Comparison of ENCODE assay signal across 12 cellular contexts in genomic region chr5:141880961-141881801, GRCh38. TPM values are rescaled to one million over a fixed set of nuclear protein-coding genes. Genes with fewer than 3 reads are reported as not detected.
DNase-seq lines count a peak whose midpoint lies in the region; FAIRE-seq and TF ChIP-seq lines count a peak whose summit lies in the region.
"Had no signal": no experiment of that assay in that cellular context is flagged by ENCODE, and none has a peak within 500 bp of the region (broad histone marks: within the 10 kb centered on the region; RNA-seq: fewer than 3 reads in every experiment).

No MANE protein-coding gene starts in this region.

- no peak for TF ChIP-seq EP300 in H1 (IDR thresholded peaks at IDR 0.05; ENCODE audit: borderline replicate concordance in 1 of 2, low read depth in 2 of 2, low read length in 2 of 2)

- TF ChIP-seq POLR2A in breast epithelium (IDR thresholded peaks at IDR 0.05) (no peak), H1 (IDR thresholded peaks at IDR 0.05; ENCODE audit: control extremely low read depth in 1 of 2, low read depth in 2 of 2, low read length in 2 of 2) (no peak)

- peak overlapping the region; percentile 62 for H2BK15ac ChIP-seq in H1 (ENCODE audit: low read length)

- H3K9ac ChIP-seq in mammary epithelial cell (ENCODE audit: insufficient read depth, low read length) (no peak overlapping the region), H1 (replicated peaks in 1 of 4; ENCODE audit: extremely low read depth in 1 of 4, low read depth in 3 of 4, low read length in 3 of 4) (no peak overlapping the region; a peak in 1 of 7 replicates)

- CTCF ChIA-PET in mammary epithelial cell (lab: Charles Lee; ENCODE audit: low non-redundant PET) (interaction anchor here (0.7 kb wide), 1 partner anchor 183 kb away, joined by 3 read pairs; no protein-coding TSS in a partner anchor), H1 (lab: Charles Lee; ENCODE audit: partially characterized antibody) (interaction anchor here (0.7 to 10.7 kb wide), 37 partner anchors 10 to 317 kb away, joined by 3 to 273 read pairs (median 5); partner anchors contain the start of genes PCDH12 and RNF14)

- no peaks in the 10 kb centered on the region for H3K9me3 ChIP-seq in mammary epithelial cell (replicated peaks; ENCODE audit: insufficient read depth, low read length)
- no peaks in the 10 kb centered on the region for H3K9me3 ChIP-seq in breast epithelium
- H3K9me3 ChIP-seq in H1 (ENCODE audit: insufficient read depth in 2 of 2, low read depth in 1 of 2, low read length in 1 of 2) = no peaks in the 10 kb centered on the region
- no peaks in the 10 kb centered on the region for H3K9me3 ChIP-seq in mesodermal cell (ENCODE audit: control insufficient read depth, low read length)
- H3K9me3 ChIP-seq: adrenal gland, vagina had no signal

- H3K4me3 ChIP-seq in mammary epithelial cell (replicated peaks in 1 of 3; ENCODE audit: insufficient read depth in 1 of 3, low read depth in 2 of 3, low read length in 3 of 3) (no peak overlapping the region), breast epithelium (no peak overlapping the region), H1 (ENCODE audit: extremely low read depth in 1 of 4, insufficient read depth in 2 of 4, low read depth in 3 of 4, low read length in 4 of 4) (peak overlapping the region in 1 of 4 experiments; percentile 62; a peak in 2 of 8 replicates), mesodermal cell (ENCODE audit: extremely low read depth, insufficient read depth, low read length, poor library complexity, severe bottlenecking) (no peak overlapping the region)
- H3K4me3 ChIP-seq: adrenal gland, vagina had no signal

- DNase-seq in mammary epithelial cell = peak; percentile 48
- DNase-seq in breast epithelium (ENCODE audit: low spot score in 2 of 2) = no peak
- peak in 1 of 2 experiments; percentile 43 for DNase-seq in H1 (ENCODE audit: low read depth in 1 of 2, low spot score in 2 of 2)
- DNase-seq in ureter (ENCODE audit: low spot score) = peak; percentile 24
- DNase-seq in RCC 7860 (ENCODE audit: low spot score) = no peak
- DNase-seq in NCI-H69 (lab: John Stamatoyannopoulos, UW) = no peak
- no peak for DNase-seq in SIG-M5 (lab: John Stamatoyannopoulos, UW)
- DNase-seq: activated CD8-positive, alpha-beta memory T cell treated with anti-CD3 and anti-CD28 coated beads for 24 hours; adrenal gland; NCI-H510A treated with DMSO at 0.1 percent for 48 hours had no signal

- H4K5ac ChIP-seq in H1 (ENCODE audit: insufficient read length, low read depth, low read length) = no peak overlapping the region

- in situ Hi-C loops in mammary epithelial cell (cut with MboI; ENCODE audit: low sequenced_read_pairs in 2 of 2) = loop anchor here (5.0 kb wide), 3 partner anchors 76 to 189 kb away; partner anchors contain the start of gene PCDH12 (in 1 of the 2)

- POLR2A ChIA-PET in H1 (lab: Charles Lee; ENCODE audit: partially characterized antibody) = interaction anchor here (0.6 to 11.2 kb wide), 21 partner anchors 11 to 205 kb away, joined by 3 to 173 read pairs (median 8); no protein-coding TSS in a partner anchor

- H2BK20ac ChIP-seq in H1 (ENCODE audit: low read length) = peak overlapping the region; percentile 95

- no peak overlapping the region for H3K14ac ChIP-seq in H1 (ENCODE audit: insufficient read length)

- peak overlapping the region; percentile 46; the same call in 1 of the 2 replicates for H2BK5ac ChIP-seq in H1 (ENCODE audit: low read depth, low read length)

- H3K56ac ChIP-seq in H1 (replicated peaks; ENCODE audit: insufficient read length, low read depth, low read length) = no peak overlapping the region

- peak overlapping the region; percentile 70 for H4K91ac ChIP-seq in H1 (replicated peaks; ENCODE audit: insufficient read length, low read length)

- H4K20me1 ChIP-seq in mammary epithelial cell (ENCODE audit: insufficient read depth, low read length) (no peaks in the 10 kb centered on the region), H1 (replicated peaks in 1 of 2; ENCODE audit: control insufficient read depth in 1 of 2, insufficient read depth in 2 of 2, low read length in 2 of 2) (peaks cover 3 to 9% of the 10 kb centered on the region in 2 experiments)

- H3K27ac ChIP-seq in mammary epithelial cell (ENCODE audit: insufficient read depth, low read depth, low read length) = no peak overlapping the region
- H3K27ac ChIP-seq in breast epithelium = peak overlapping the region in 1 of 2 donors; percentile 71
- no peak overlapping the region for H3K27ac ChIP-seq in H1 (ENCODE audit: low read depth, low read length)
- H3K27ac ChIP-seq in mesodermal cell (ENCODE audit: low read depth, low read length, severe bottlenecking) = peak overlapping the region; percentile 95
- H3K27ac ChIP-seq: vagina had no signal

- peaks cover 12% of the 10 kb centered on the region for H3K27me3 ChIP-seq in mammary epithelial cell (ENCODE audit: insufficient read depth, low read length)
- H3K27me3 ChIP-seq in breast epithelium = peaks cover 5 to 18% of the 10 kb centered on the region in 2 donors
- H3K27me3 ChIP-seq in H1 (replicated peaks in 1 of 4; ENCODE audit: control insufficient read depth in 3 of 4, extremely low read depth in 1 of 4, insufficient read depth in 3 of 4, low read length in 3 of 4) = peaks cover 0 to 4% (median 0%) of the 10 kb centered on the region in 4 experiments; a peak in 1 of 7 replicates

- H4K8ac ChIP-seq in H1 (ENCODE audit: extremely low read depth, insufficient read depth, low read length) = no peak overlapping the region

- no peak overlapping the region for H3K4me2 ChIP-seq in mammary epithelial cell (ENCODE audit: insufficient read depth, low read depth, low read length)
- H3K4me2 ChIP-seq in H1 (ENCODE audit: insufficient read depth in 1 of 2, low read depth in 2 of 2, low read length in 2 of 2) = peak overlapping the region; percentile 72 to 81

- TF ChIP-seq CTCF in mammary epithelial cell (conservative IDR thresholded peaks at IDR 0.05 in 1 of 2, IDR thresholded peaks at IDR 0.05 in 1 of 2; ENCODE audit: extremely low read depth in 1 of 2, insufficient read depth in 1 of 2, low read depth in 1 of 2, low read length in 2 of 2) (no peak), breast epithelium (IDR thresholded peaks at IDR 0.05) (no peak), H1 (IDR thresholded peaks at IDR 0.05; ENCODE audit: control extremely low read depth in 1 of 3, insufficient read depth in 1 of 3, low read depth in 1 of 3, low read length in 3 of 3) (no peak)

- no peak overlapping the region for H2BK120ac ChIP-seq in H1 (replicated peaks; ENCODE audit: low read depth, low read length)

- H2AFZ ChIP-seq in mammary epithelial cell (ENCODE audit: low read depth, low read length) (no peak overlapping the region), H1 (ENCODE audit: low read length) (no peak overlapping the region)

- H3K4ac ChIP-seq in H1 (replicated peaks; ENCODE audit: insufficient read length, low read depth, low read length) = peak overlapping the region; percentile 3

- H3K23ac ChIP-seq in H1 (ENCODE audit: insufficient read length) = no peak overlapping the region

- intact Hi-C loops in mammary epithelial cell (cut with micrococcal nuclease) = no loop called here
- intact Hi-C loops in breast epithelium (cut with DNase I; ENCODE audit: low total_unique reads) = no loop called here

- WGBS in mammary epithelial cell (ENCODE audit: low coverage, missing lambda C conversion rate) = 64% methylated on average over 8 of the region's 8 CpGs
- WGBS in H1 (ENCODE audit: extremely low coverage in 1 of 2, insufficient coverage in 1 of 2, insufficient read length in 1 of 2, insufficient replicate concordance in 2 of 2, low coverage in 1 of 2, low lambda C conversion rate in 2 of 2, missing lambda C conversion rate in 1 of 2), 2 experiments = 69% methylated on average over 8 of the region's 8 CpGs; no CpG with 5 or more reads in 1 of the 2 experiments
- 53 to 61% methylated on average over 7 to 8 of the region's 8 CpGs for WGBS in mesodermal cell (ENCODE audit: insufficient coverage in 2 of 2), 2 experiments

- peak overlapping the region; percentile 63; the same call in 1 of the 2 replicates for H2BK12ac ChIP-seq in H1 (ENCODE audit: low read depth, low read length)

- no TSS peak for BruUV-seq in mammary epithelial cell (replicated peaks; lab: Mats Ljungman, UMichigan)

- FAIRE-seq in H1 (lab: Jason Lieb, UNC) (no peak), RCC 7860 (lab: Jason Lieb, UNC) (no peak)

- H2AK5ac ChIP-seq in H1 (ENCODE audit: low read depth, low read length) = peak overlapping the region; percentile 79; the same call in 1 of the 2 replicates

- H3K79me1 ChIP-seq in H1 (ENCODE audit: low read depth, low read length) = peaks cover 5% of the 10 kb centered on the region; the same call in 1 of the 2 replicates

- H3K79me2 ChIP-seq in mammary epithelial cell (ENCODE audit: insufficient read depth, low read length) = peaks cover 19% of the 10 kb centered on the region
- peaks cover 0 to 18% of the 10 kb centered on the region in 2 experiments; a peak in 3 of 4 replicates for H3K79me2 ChIP-seq in H1 (ENCODE audit: control insufficient read depth in 1 of 2, insufficient read depth in 2 of 2, low read length in 2 of 2)

- H3K18ac ChIP-seq in H1 (ENCODE audit: extremely low read depth, low read length) = peak overlapping the region; percentile 51; the same call in 1 of the 2 replicates

- H3K4me1 ChIP-seq in mammary epithelial cell (ENCODE audit: insufficient read depth, low read length) = peaks cover 24% of the 10 kb centered on the region
- H3K4me1 ChIP-seq in breast epithelium = peaks cover 0 to 11% of the 10 kb centered on the region in 2 donors
- H3K4me1 ChIP-seq in H1 (replicated peaks in 1 of 4; ENCODE audit: control insufficient read depth in 3 of 4, insufficient read depth in 4 of 4, low read length in 3 of 4) = peaks cover 14 to 49% (median 35%) of the 10 kb centered on the region in 4 experiments
- peaks cover 50% of the 10 kb centered on the region for H3K4me1 ChIP-seq in mesodermal cell (ENCODE audit: control insufficient read depth, insufficient read depth, low read length, poor library complexity, severe bottlenecking)

- no peaks in the 10 kb centered on the region for H3K36me3 ChIP-seq in mammary epithelial cell (ENCODE audit: insufficient read depth, low read length)
- H3K36me3 ChIP-seq in breast epithelium = no peaks in the 10 kb centered on the region
- no peaks in the 10 kb centered on the region for H3K36me3 ChIP-seq in H1 (ENCODE audit: control insufficient read depth in 2 of 4, insufficient read depth in 4 of 4, low read length in 3 of 4)
- no peaks in the 10 kb centered on the region for H3K36me3 ChIP-seq in mesodermal cell (ENCODE audit: control insufficient read depth, insufficient read depth, low read length)
- H3K36me3 ChIP-seq: adrenal gland, vagina had no signal

- TF ChIP-seq RAD21 in H1 (IDR thresholded peaks at IDR 0.05 in 1 of 2, conservative IDR thresholded peaks at IDR 0.05 in 1 of 2; ENCODE audit: low read depth in 2 of 2, low read length in 2 of 2) = no peak

- H3K23me2 ChIP-seq in H1 (ENCODE audit: low read depth, low read length) = peaks cover 29% of the 10 kb centered on the region

- dilution Hi-C loops in mammary epithelial cell (cut with HindIII; ENCODE audit: low sequenced_read_pairs) = loop anchor here (5.0 kb wide), 1 partner anchor 189 kb away; no protein-coding TSS in a partner anchor

RNA-seq across cellular contexts. Expression of gene PCDH1, which starts 3.0 kb away (rescaled TPM):
- 10 to 100 TPM; 41.7 to 41.8 TPM for total RNA-seq in mammary epithelial cell
- 41.7 TPM for polyA plus RNA-seq in mammary epithelial cell
- polyA minus RNA-seq in mammary epithelial cell = 130 TPM
- total RNA-seq in breast epithelium = 10 to 100 TPM; 28.3 to 72.7 (median 65.9) TPM
- 101 and 106 TPM in 2 replicates for total RNA-seq in H1 (2021; fragmentation: NEBNext Ultra II Directional; extraction: Animal tissue kit (Norgen Biotek cat#: 25700))
- polyA plus RNA-seq in H1 (2011; rRNA removed) = 102 and 120 TPM in 2 replicates
- polyA plus RNA-seq in H1 (2011; cell fraction: cytosol; rRNA removed) = 88.6 TPM
- polyA plus RNA-seq in H1 (2011; cell fraction: nucleus; rRNA removed) = 154 TPM
- 74.4 to 110 TPM (median 100 TPM) in 4 replicates for polyA plus RNA-seq in H1 (2012, experiment 1 of 2)
- 97.8 TPM for polyA plus RNA-seq in H1 (2012, experiment 2 of 2)
- 130 TPM for polyA plus RNA-seq in H1 (2013, experiment 1 of 2)
- polyA plus RNA-seq in H1 (2013, experiment 2 of 2) = 120 TPM
- polyA minus RNA-seq in H1 (2011; rRNA and poly(A)+ RNA removed) = 292 and 318 TPM in 2 replicates
- polyA minus RNA-seq in H1 (2011; cell fraction: cytosol; rRNA and poly(A)+ RNA removed) = 143 TPM
- 96.9 TPM for polyA minus RNA-seq in H1 (2011; cell fraction: nucleus; rRNA and poly(A)+ RNA removed)
- polyA plus RNA-seq in mesodermal cell (2013, experiment 1 of 2) = 25.9 TPM
- polyA plus RNA-seq in mesodermal cell (2013, experiment 2 of 2) = 18.5 TPM
- 127 TPM for total RNA-seq in ureter

RNA-seq across cellular contexts. Expression of gene DELE1, which starts 42.5 kb away (rescaled TPM):
- total RNA-seq in mammary epithelial cell (10 to 100 TPM; 39.5 to 51.4 TPM), breast epithelium (10 to 100 TPM; 74.6 to 95.1 (median 76.7) TPM), ureter (109 TPM)
- polyA plus RNA-seq in mammary epithelial cell (39.8 TPM), H1 (2011; rRNA removed) (114 and 132 TPM in 2 replicates)
- 37.7 TPM for polyA minus RNA-seq in mammary epithelial cell
- total RNA-seq in H1 (2021; fragmentation: NEBNext Ultra II Directional; extraction: Animal tissue kit (Norgen Biotek cat#: 25700)) = 59.6 and 61.4 TPM in 2 replicates
- 98.7 TPM for polyA plus RNA-seq in H1 (2011; cell fraction: cytosol; rRNA removed)
- polyA plus RNA-seq in H1 (2011; cell fraction: nucleus; rRNA removed) = 310 TPM
- 71.4 to 88.2 TPM (median 72.4 TPM) in 4 replicates for polyA plus RNA-seq in H1 (2012, experiment 1 of 2)
- polyA plus RNA-seq in H1 (2012, experiment 2 of 2) = 49.9 TPM
- 46.8 TPM for polyA plus RNA-seq in H1 (2013, experiment 1 of 2)
- polyA plus RNA-seq in H1 (2013, experiment 2 of 2) = 41.4 TPM
- 84.7 and 92.9 TPM in 2 replicates for polyA minus RNA-seq in H1 (2011; rRNA and poly(A)+ RNA removed)
- 35.0 TPM for polyA minus RNA-seq in H1 (2011; cell fraction: cytosol; rRNA and poly(A)+ RNA removed)
- polyA minus RNA-seq in H1 (2011; cell fraction: nucleus; rRNA and poly(A)+ RNA removed) = 93.7 TPM
- 51.6 TPM for polyA plus RNA-seq in mesodermal cell (2013, experiment 1 of 2)
- polyA plus RNA-seq in mesodermal cell (2013, experiment 2 of 2) = 46.5 TPM

Comparison
In these comparisons a context has a peak if more than half of its experiments do, and no peak if none do; other contexts are left out.
1. DNase-seq: peak in mammary epithelial cell (single experiment) and ureter (single experiment); none in breast epithelium (0 of 2), RCC 7860 (single experiment), NCI-H69 (single experiment) and SIG-M5 (single experiment).